13 cellular contexts compared by ENCODE assay signal in genomic region chr2:24315669-24316068, GRCh38. TPM values are rescaled to one million over a fixed set of nuclear protein-coding genes. Genes with fewer than 3 reads are reported as not detected.
DNase-seq lines count a peak whose midpoint lies in the region; ATAC-seq and TF ChIP-seq lines count a peak whose summit lies in the region.
"Had no signal": no experiment of that assay in that cellular context is flagged by ENCODE, and none has a peak within 500 bp of the region (broad histone marks: within the 10 kb centered on the region; RNA-seq: fewer than 3 reads in every experiment).

No MANE protein-coding gene starts in this region.

- DNase-seq in GM06990 (ENCODE audit: extremely low read depth, insufficient read length) (peak; percentile 68), activated B cell treated with CpG ODN at 0.5 μM for 24 hours (no peak), head of caudate nucleus (no peak), AG08395 (ENCODE audit: low spot score) (no peak), SIG-M5 (lab: John Stamatoyannopoulos, UW) (no peak), AML-193 (lab: John Stamatoyannopoulos, UW) (no peak)
- DNase-seq: DMS153; effector CD8-positive, alpha-beta T cell; NCI-H1417 had no signal

- H3K4me3 Mint-ChIP-seq in activated B cell treated with CpG ODN at 0.5 μM for 24 hours: peak overlapping the region; percentile 50

- H3K36me3 ChIP-seq in GM06990 (ENCODE audit: control insufficient read depth, insufficient read depth, low read length): no peaks in the 10 kb centered on the region; the same call in 1 of the 2 replicates

- H3K36me3 Mint-ChIP-seq in activated B cell treated with CpG ODN at 0.5 μM for 24 hours (ENCODE audit: low read depth): peaks cover 45% of the 10 kb centered on the region

- POLR2A ChIA-PET in activated B cell treated with CpG ODN at 0.5 μM for 24 hours (lab: Charles Lee): interaction anchor here (0.6 to 3.9 kb wide), 10 partner anchors 14 to 388 kb away, joined by 3 to 40 read pairs (median 6); partner anchors contain the start of genes ATAD2B and ITSN2

- H3K27me3 Mint-ChIP-seq in activated B cell treated with CpG ODN at 0.5 μM for 24 hours: no peaks in the 10 kb centered on the region

- peak; percentile 77 for ATAC-seq in GM19023 (IDR thresholded peaks at IDR 0.05; ENCODE audit: unreplicated experiment)
- peak; percentile 66 for ATAC-seq in HG02870 (IDR thresholded peaks at IDR 0.05; ENCODE audit: unreplicated experiment)
- ATAC-seq in activated B cell treated with CpG ODN at 0.5 μM for 24 hours (ENCODE audit: low read depth): peak; percentile 87
- ATAC-seq: HCT116 had no signal

- H3K4me3 ChIP-seq in GM06990 (replicated peaks; ENCODE audit: low read depth, low read length): no peak overlapping the region; the same call in 1 of the 2 replicates

- peaks cover 51% of the 10 kb centered on the region for H3K4me1 Mint-ChIP-seq in activated B cell treated with CpG ODN at 0.5 μM for 24 hours

- peak overlapping the region; percentile 80 for H3K27ac Mint-ChIP-seq in activated B cell treated with CpG ODN at 0.5 μM for 24 hours
- H3K27ac Mint-ChIP-seq: activated T-helper 2 cell treated with anti-CD3 and anti-CD28 coated beads, Interferon-gamma antibody, Interleukin-2, Interleukin-4, amounts not matched to agents 10 μg/mL and 5 μg/mL and 100 μg/mL, durations not matched to agents 14 hours and 24 hours and 36 hours had no signal

- H3K27me3 ChIP-seq in GM06990 (replicated peaks; ENCODE audit: control insufficient read depth, insufficient read depth, low read length): no peaks in the 10 kb centered on the region

- CTCF ChIA-PET in activated B cell treated with CpG ODN at 0.5 μM for 24 hours (lab: Charles Lee): interaction anchor here (0.5 to 1.7 kb wide), 6 partner anchors 13 to 464 kb away, joined by 3 to 8 read pairs (median 3); partner anchors contain the start of gene ITSN2

- intact Hi-C loops in activated B cell treated with CpG ODN at 0.5 μM for 24 hours (cut with micrococcal nuclease): loop anchor here (1.0 kb wide), 4 partner anchors 14 to 67 kb away; partner anchors contain the start of gene ITSN2
- intact Hi-C loops in head of caudate nucleus (cut with DNase I): no loop called here

- no peaks in the 10 kb centered on the region for H3K9me3 Mint-ChIP-seq in activated B cell treated with CpG ODN at 0.5 μM for 24 hours
- H3K9me3 Mint-ChIP-seq: activated T-helper 2 cell treated with anti-CD3 and anti-CD28 coated beads, Interferon-gamma antibody, Interleukin-2, Interleukin-4, amounts not matched to agents 10 μg/mL and 5 μg/mL and 100 μg/mL, durations not matched to agents 14 hours and 24 hours and 36 hours had no signal

- TF ChIP-seq CTCF in GM06990 (IDR thresholded peaks at IDR 0.05; ENCODE audit: insufficient read depth, low read length, poor library complexity, severe bottlenecking) (no peak), activated B cell treated with CpG ODN at 0.5 μM for 24 hours (IDR thresholded peaks at IDR 0.05) (no peak)

RNA-seq across cellular contexts. Expression of gene ITSN2, which starts 44.7 kb away (rescaled TPM):
- total RNA-seq in activated B cell treated with CpG ODN at 0.5 μM for 24 hours: 147 and 156 TPM in 2 replicates
